In the genomic region with DNA sequence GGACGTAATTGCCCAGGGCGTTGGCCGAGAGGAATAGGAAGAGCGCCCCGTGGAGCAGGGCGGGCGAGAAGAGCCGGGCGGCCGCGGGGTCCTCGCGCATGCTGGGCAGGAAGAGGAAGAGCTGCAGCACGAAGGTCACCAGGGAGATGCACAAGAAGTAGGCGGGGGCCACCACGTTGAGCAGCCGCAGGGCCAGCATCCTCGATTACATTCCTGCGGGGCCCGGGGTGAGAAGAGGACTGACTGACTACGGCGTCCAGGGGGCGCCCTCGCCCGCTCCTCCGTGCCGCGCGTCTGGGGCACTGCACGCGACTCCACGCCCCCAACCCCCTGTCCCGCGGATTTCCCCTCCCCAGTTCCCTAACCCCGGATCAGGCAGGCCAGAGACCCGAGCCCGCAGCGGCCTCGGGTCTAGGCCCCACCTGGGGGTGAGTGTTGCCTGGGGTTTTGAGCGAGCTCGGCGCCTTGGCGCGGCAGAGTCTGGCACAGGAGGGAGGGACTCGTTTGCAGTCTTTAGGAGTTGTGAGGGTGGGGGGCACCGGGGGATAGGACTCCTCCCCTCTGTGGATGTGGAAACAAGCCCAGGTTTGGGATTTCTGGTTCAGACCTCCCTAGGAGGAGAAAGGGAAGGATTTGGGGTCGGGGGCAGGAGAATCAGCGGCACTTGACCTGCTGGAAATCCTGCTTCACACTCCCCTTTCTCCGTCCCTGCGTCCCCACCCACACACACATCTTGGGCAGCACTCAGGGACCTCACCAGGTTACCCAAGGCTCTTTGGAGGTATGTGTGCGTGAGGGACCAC, we compare ENCODE assay signal across 8 cellular contexts. TPM values are rescaled to one million over a fixed set of nuclear protein-coding genes. Genes with fewer than 3 reads are reported as not detected.
DNase-seq lines count a peak whose midpoint lies in the region; ATAC-seq and TF ChIP-seq lines count a peak whose summit lies in the region.

No MANE protein-coding gene starts in this region.

- no peaks in the 10 kb centered on the region for H3K9me3 ChIP-seq in CD8-positive, alpha-beta T cell (ENCODE audit: low read length)

- H3K27ac Mint-ChIP-seq in CD8-positive, alpha-beta T cell, result no peak overlapping the region

- peaks cover 27% of the 10 kb centered on the region for H3K4me1 Mint-ChIP-seq in CD8-positive, alpha-beta T cell (ENCODE audit: low read depth)

- no peaks in the 10 kb centered on the region for H3K9me3 Mint-ChIP-seq in CD8-positive, alpha-beta T cell

- no peaks in the 10 kb centered on the region for H3K36me3 ChIP-seq in CD8-positive, alpha-beta T cell (ENCODE audit: insufficient read depth, low read length)
- H3K36me3 ChIP-seq in kidney epithelial cell (ENCODE audit: control insufficient read depth, insufficient read depth, low read length), result no peaks in the 10 kb centered on the region

- no peak for TF ChIP-seq CTCF in CD8-positive, alpha-beta T cell (IDR thresholded peaks at IDR 0.05)
- peak; percentile 70 for TF ChIP-seq CTCF in kidney epithelial cell (IDR thresholded peaks at IDR 0.05; ENCODE audit: insufficient read depth, low read length, poor library complexity, severe bottlenecking)

- POLR2A ChIA-PET in CD8-positive, alpha-beta T cell (lab: Charles Lee), result no interaction called here
- POLR2A ChIA-PET in HEK293T (lab: Yijun Ruan, JAX), result interaction anchor here (1.5 kb wide), 2 partner anchors 41 to 181 kb away, joined by 3 read pairs; partner anchors contain the start of genes GSTZ1 and POMT2

- no peaks in the 10 kb centered on the region for H3K36me3 Mint-ChIP-seq in CD8-positive, alpha-beta T cell

- DNase-seq in CD8-positive, alpha-beta T cell, result peak in 3 of 7 experiments; percentile 26 to 38 (median 34)
- DNase-seq in HEK293T (ENCODE audit: extremely low spot score), result peak; percentile 83
- DNase-seq in RPMI8226, result peak; percentile 58
- DNase-seq in anterior cingulate cortex (lab: John Stamatoyannopoulos, UW), result peak in 32 of 58 donors; percentile 13 to 72 (median 28)
- no peak for DNase-seq in kidney epithelial cell (ENCODE audit: low read depth)
- peak; percentile 76 for DNase-seq in stimulated activated CD8-positive, alpha-beta memory T cell treated with anti-CD3 and anti-CD28 coated beads, Interleukin-4, amount 100 ng/mL, for 48 hours
- no peak for DNase-seq in NCI-H128 (lab: John Stamatoyannopoulos, UW; ENCODE audit: unreplicated experiment)

- CTCF ChIA-PET in CD8-positive, alpha-beta T cell (lab: Charles Lee), result interaction anchor here (1.1 kb wide), 1 partner anchor 17 kb away, joined by 6 read pairs; no protein-coding TSS in a partner anchor
- CTCF ChIA-PET in HEK293T (lab: Yijun Ruan, JAX), result interaction anchor here (0.6 to 4.7 kb wide), 6 partner anchors 8 to 428 kb away, joined by 3 to 39 read pairs (median 4); no protein-coding TSS in a partner anchor

- H3K4me3 ChIP-seq in CD8-positive, alpha-beta T cell (ENCODE audit: low read depth, low read length), result no peak overlapping the region
- no peak overlapping the region for H3K4me3 ChIP-seq in kidney epithelial cell (ENCODE audit: low read depth, low read length)

- H3K27me3 ChIP-seq in CD8-positive, alpha-beta T cell (ENCODE audit: insufficient read depth, low read length), result peaks cover 32% of the 10 kb centered on the region
- peaks cover 69% of the 10 kb centered on the region for H3K27me3 ChIP-seq in kidney epithelial cell (ENCODE audit: control insufficient read depth, insufficient read depth, low read length)

- no peak overlapping the region for H3K27ac ChIP-seq in CD8-positive, alpha-beta T cell (ENCODE audit: low read depth, low read length)

- ATAC-seq in CD8-positive, alpha-beta T cell, result peak; percentile 52
- ATAC-seq in GM21529 (IDR thresholded peaks at IDR 0.05; ENCODE audit: unreplicated experiment), result no peak

- H3K4me3 Mint-ChIP-seq in CD8-positive, alpha-beta T cell, result peak overlapping the region; percentile 53

- no peaks in the 10 kb centered on the region for H3K4me1 ChIP-seq in CD8-positive, alpha-beta T cell (ENCODE audit: insufficient read depth, low read length)

- H3K27me3 Mint-ChIP-seq in CD8-positive, alpha-beta T cell (ENCODE audit: low read depth), result peaks cover 73% of the 10 kb centered on the region

- intact Hi-C loops in CD8-positive, alpha-beta T cell (cut with DNase I, micrococcal nuclease), result loop anchor here in 1 of 2 experiments (5.0 kb wide), 2 partner anchors 178 to 413 kb away; no protein-coding TSS in a partner anchor

TF ChIP-seq in HEK293T, 16 proteins besides CTCF, POLR2A, EP300 and RAD21:
- TF ChIP-seq L3MBTL2 (conservative IDR thresholded peaks at IDR 0.05), result peak; percentile 69
- TF ChIP-seq SP1 (IDR thresholded peaks at IDR 0.05), result no peak
- TF ChIP-seq NFRKB (IDR thresholded peaks at IDR 0.05), result no peak
- TF ChIP-seq CTBP1 (IDR thresholded peaks at IDR 0.05; ENCODE audit: borderline replicate concordance), result no peak
- 0 out of 2 replicates have a peak, but pooled peaks have one; percentile 33 for TF ChIP-seq ARNT (IDR thresholded peaks at IDR 0.05)
- no peak for TF ChIP-seq ZNF384 (IDR thresholded peaks at IDR 0.05)
- TF ChIP-seq, protein P1, sequence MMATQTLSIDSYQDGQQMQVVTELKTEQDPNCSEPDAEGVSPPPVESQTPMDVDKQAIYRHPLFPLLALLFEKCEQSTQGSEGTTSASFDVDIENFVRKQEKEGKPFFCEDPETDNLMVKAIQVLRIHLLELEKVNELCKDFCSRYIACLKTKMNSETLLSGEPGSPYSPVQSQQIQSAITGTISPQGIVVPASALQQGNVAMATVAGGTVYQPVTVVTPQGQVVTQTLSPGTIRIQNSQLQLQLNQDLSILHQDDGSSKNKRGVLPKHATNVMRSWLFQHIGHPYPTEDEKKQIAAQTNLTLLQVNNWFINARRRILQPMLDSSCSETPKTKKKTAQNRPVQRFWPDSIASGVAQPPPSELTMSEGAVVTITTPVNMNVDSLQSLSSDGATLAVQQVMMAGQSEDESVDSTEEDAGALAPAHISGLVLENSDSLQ (IDR thresholded peaks at IDR 0.05), result no peak

RNA-seq across cellular contexts. Expression of gene ZDHHC22, which starts 1.9 kb away (rescaled TPM):
- not detected for total RNA-seq in CD8-positive, alpha-beta T cell
- 0.21 TPM in 1 of 2 replicates, not detected in the other for total RNA-seq in kidney epithelial cell

RNA-seq across cellular contexts. Expression of gene CIPC, which starts 41.7 kb away (rescaled TPM):
- 1 to 10 TPM; 6.0 to 6.3 TPM for total RNA-seq in CD8-positive, alpha-beta T cell
- 13.6 and 15.9 TPM in 2 replicates for total RNA-seq in kidney epithelial cell

RNA-seq across cellular contexts. Expression of gene TMEM63C, which starts 41.9 kb away (rescaled TPM):
- under 1 TPM; 0.47 to 0.71 TPM for total RNA-seq in CD8-positive, alpha-beta T cell
- 0.62 and 1.1 TPM in 2 replicates for total RNA-seq in kidney epithelial cell

Comparison
In these comparisons a context has a peak if more than half of its experiments do, and no peak if none do; other contexts are left out.
1. DNase-seq: peak in HEK293T (single experiment), RPMI8226 (single experiment), anterior cingulate cortex (32 of 58) and stimulated activated CD8-positive, alpha-beta memory T cell treated with anti-CD3 and anti-CD28 coated beads, Interleukin-4, amount 100 ng/mL, for 48 hours (single experiment); none in kidney epithelial cell (single experiment) and NCI-H128 (single experiment).